23 cellular contexts compared by ENCODE assay signal in genomic region chr7:94913391-94913790, GRCh38. TPM values are rescaled to one million over a fixed set of nuclear protein-coding genes. Genes with fewer than 3 reads are reported as not detected.
A peak's percentile ranks its signal among the peaks of the same experiment; 100 is the strongest.
DNase-seq lines count a peak whose midpoint lies in the region; ATAC-seq, FAIRE-seq and TF ChIP-seq lines count a peak whose summit lies in the region.
"Had no signal": no experiment of that assay in that cellular context is flagged by ENCODE, and none has a peak within 500 bp of the region (broad histone marks: within the 10 kb centered on the region; RNA-seq: fewer than 3 reads in every experiment).

No MANE protein-coding gene starts in this region.

- peak overlapping the region; percentile 18 for H3K4me3 Mint-ChIP-seq in nephron progenitor cell
- H3K4me3 Mint-ChIP-seq: IgD-negative memory B cell had no signal

- ATAC-seq in HepG2 (no peak), right lobe of liver (no peak), HG03520 (IDR thresholded peaks at IDR 0.05; ENCODE audit: unreplicated experiment) (no peak)

- no peak overlapping the region for H3K27ac ChIP-seq in HepG2 (ENCODE audit: extremely low read length, insufficient read depth, low read length)
- H3K27ac ChIP-seq in right lobe of liver, result no peak overlapping the region
- no peak overlapping the region for H3K27ac ChIP-seq in Karpas-422 (ENCODE audit: low read length)
- H3K27ac ChIP-seq: C4-2B, RWPE1 had no signal

- H3K4me3 ChIP-seq in HepG2 (replicated peaks in 1 of 3; ENCODE audit: insufficient read depth in 1 of 3, low read depth in 2 of 3, low read length in 3 of 3) (peak overlapping the region in 2 of 3 experiments; percentile 6 to 7; a peak in 2 of 6 replicates), right lobe of liver (no peak overlapping the region), Karpas-422 (ENCODE audit: low read length) (no peak overlapping the region)

- no peaks in the 10 kb centered on the region for H3K27me3 Mint-ChIP-seq in nephron progenitor cell (ENCODE audit: low read depth, poor library complexity)

- TF ChIP-seq EP300 in HepG2 (IDR thresholded peaks at IDR 0.05; ENCODE audit: low read depth in 2 of 2, low read length in 2 of 2) (no peak), HepG2 (CRISPR knock-in tag; IDR thresholded peaks at IDR 0.05; ENCODE audit: borderline replicate concordance) (no peak)

- no peaks in the 10 kb centered on the region for H3K9me3 Mint-ChIP-seq in nephron progenitor cell
- H3K9me3 Mint-ChIP-seq: IgD-negative memory B cell had no signal

- H3K36me3 ChIP-seq in HepG2 (replicated peaks in 1 of 2; ENCODE audit: control insufficient read depth in 1 of 2, insufficient read depth in 2 of 2, low read length in 2 of 2), result peaks cover 4 to 5% of the 10 kb centered on the region in 2 experiments; a peak in 4 of 5 replicates
- H3K36me3 ChIP-seq in right lobe of liver, result no peaks in the 10 kb centered on the region
- H3K36me3 ChIP-seq in Karpas-422 (ENCODE audit: insufficient read depth, low read length), result no peaks in the 10 kb centered on the region

- BruUV-seq in HepG2 (replicated peaks; lab: Mats Ljungman, UMichigan), result no TSS peak

- H3K79me2 ChIP-seq in HepG2 (ENCODE audit: insufficient read depth, low read length) (peaks cover 78% of the 10 kb centered on the region), Karpas-422 (ENCODE audit: low read length) (no peaks in the 10 kb centered on the region)

- H4K20me1 ChIP-seq in HepG2 (ENCODE audit: insufficient read depth, low read length), result no peaks in the 10 kb centered on the region; the same call in 1 of the 2 replicates
- H4K20me1 ChIP-seq in Karpas-422 (ENCODE audit: insufficient read depth, low read depth, low read length), result no peaks in the 10 kb centered on the region

- POLR2A ChIA-PET in HepG2 (lab: Yijun Ruan, JAX), result no interaction called here

- no peak for DNase-seq in HepG2 (ENCODE audit: low spot score)
- no peak for DNase-seq in right lobe of liver
- peak; percentile 59 for DNase-seq in globus pallidus (ENCODE audit: low spot score)
- no peak for DNase-seq in nephron progenitor cell
- no peak for DNase-seq in Karpas-422
- no peak for DNase-seq in DMS 273 (lab: John Stamatoyannopoulos, UW; ENCODE audit: unreplicated experiment)
- DNase-seq in HTR-8/SVneo (ENCODE audit: insufficient read length, low spot score), result no peak
- DNase-seq: 8988T; MV-4-11; NCI-H1105 treated with DMSO at 0.1 percent for 48 hours; NCI-H1694; NCI-H2081; NCI-H2171; NCI-H345; NCI-H524; NK-92 treated with Interleukin-12 subunit alpha and Interleukin-12 subunit beta, amount 100 ng/mL, for 24 hours; SHP77 treated with DMSO at 0.1 percent for 48 hours; SW 1271 had no signal

- H3K9me3 ChIP-seq in HepG2 (ENCODE audit: low read length), result no peaks in the 10 kb centered on the region
- no peaks in the 10 kb centered on the region for H3K9me3 ChIP-seq in right lobe of liver
- no peaks in the 10 kb centered on the region for H3K9me3 ChIP-seq in Karpas-422 (ENCODE audit: low read length)

- H3K4me2 ChIP-seq in HepG2 (ENCODE audit: low read depth, low read length) (peak overlapping the region; percentile 72; the same call in 1 of the 2 replicates), Karpas-422 (ENCODE audit: low read depth, low read length, poor library complexity, severe bottlenecking) (no peak overlapping the region)

- peaks cover 71% of the 10 kb centered on the region for H3K4me1 ChIP-seq in HepG2 (ENCODE audit: insufficient read depth, low read length)
- no peaks in the 10 kb centered on the region for H3K4me1 ChIP-seq in right lobe of liver
- H3K4me1 ChIP-seq in Karpas-422 (ENCODE audit: low read length), result no peaks in the 10 kb centered on the region

- TF ChIP-seq CTCF in HepG2 (CRISPR knock-in tag; IDR thresholded peaks at IDR 0.05), result no peak
- no peak for TF ChIP-seq CTCF in right lobe of liver (IDR thresholded peaks at IDR 0.05)
- no peak for TF ChIP-seq CTCF in nephron progenitor cell (IDR thresholded peaks at IDR 0.05)

- peaks cover 37% of the 10 kb centered on the region for H3K36me3 Mint-ChIP-seq in nephron progenitor cell (ENCODE audit: low read depth)
- H3K36me3 Mint-ChIP-seq: IgD-negative memory B cell had no signal

- peaks cover 66% of the 10 kb centered on the region for H3K4me1 Mint-ChIP-seq in nephron progenitor cell

- H2AFZ ChIP-seq in HepG2 (ENCODE audit: low read length) (no peak overlapping the region), Karpas-422 (ENCODE audit: low read length) (no peak overlapping the region)

- H3K27ac Mint-ChIP-seq in nephron progenitor cell, result no peak overlapping the region
- H3K27ac Mint-ChIP-seq: IgD-negative memory B cell had no signal

- no peak for FAIRE-seq in HepG2 (lab: Jason Lieb, UNC)
- no peak for FAIRE-seq in HTR-8/SVneo (lab: Jason Lieb, UNC)
- FAIRE-seq: D721Med had no signal

- no peaks in the 10 kb centered on the region for H3K9me2 ChIP-seq in Karpas-422 (replicated peaks; ENCODE audit: insufficient read depth, low read length)

- in situ Hi-C loops in HepG2 (cut with HindIII; ENCODE audit: extremely low pct_ligation_motif_present, low pct_unique_long_range_greater_than_20kb), result no loop called here

- TF ChIP-seq RAD21 in HepG2 (CRISPR knock-in tag; IDR thresholded peaks at IDR 0.05), result no peak

- no peak overlapping the region for H3K9ac ChIP-seq in HepG2 (ENCODE audit: insufficient read depth, low read depth, low read length)
- H3K9ac ChIP-seq in Karpas-422 (ENCODE audit: low read length), result no peak overlapping the region

- intact Hi-C loops in HepG2 (cut with micrococcal nuclease; ENCODE audit: unreplicated experiment), result no loop called here
- intact Hi-C loops in right lobe of liver (cut with DNase I), result no loop called here

- TF ChIP-seq POLR2A in HepG2 (IDR thresholded peaks at IDR 0.05; ENCODE audit: insufficient read depth in 1 of 2, low read depth in 2 of 2, low read length in 2 of 2) (no peak), right lobe of liver (IDR thresholded peaks at IDR 0.05) (no peak)

- no peaks in the 10 kb centered on the region; a peak in 1 of 5 replicates for H3K27me3 ChIP-seq in HepG2 (ENCODE audit: control insufficient read depth in 1 of 2, insufficient read depth in 2 of 2, low read length in 2 of 2)
- H3K27me3 ChIP-seq in right lobe of liver, result peaks cover 0 to 4% of the 10 kb centered on the region in 2 donors
- H3K27me3 ChIP-seq in Karpas-422 (ENCODE audit: low read length), result 0 out of 2 replicates have a peak, but pooled peaks cover 2% of the 10 kb centered on the region

- CTCF ChIA-PET in HepG2 (lab: Yijun Ruan, JAX; ENCODE audit: low intra/inter-chr PET ratio, low total read pairs), result no interaction called here

TF ChIP-seq in HepG2, 621 proteins besides CTCF, POLR2A, EP300 and RAD21 (continues in another document):
- TF ChIP-seq KLF13 (CRISPR knock-in tag; IDR thresholded peaks at IDR 0.05) (no peak), ZSCAN30 (CRISPR knock-in tag; IDR thresholded peaks at IDR 0.05) (no peak), ZNF639 (CRISPR knock-in tag; conservative IDR thresholded peaks at IDR 0.05) (no peak), IRF2 (CRISPR knock-in tag; IDR thresholded peaks at IDR 0.05) (no peak), TFDP2 (CRISPR knock-in tag; IDR thresholded peaks at IDR 0.05) (no peak), U2AF2 (IDR thresholded peaks at IDR 0.05; ENCODE audit: low read depth, low read length) (no peak), GZF1 (CRISPR knock-in tag; IDR thresholded peaks at IDR 0.05) (no peak)

RNA-seq across cellular contexts. Expression of gene PPP1R9A, which starts 6.0 kb away (rescaled TPM):
- total RNA-seq in HepG2 (2016; rRNA removed; fragmentation: Illumina TruSeq; extraction: Trizol), result 18.2 and 31.9 TPM in 2 replicates
- total RNA-seq in HepG2 (2016; cell fraction: cytosol; rRNA removed; fragmentation: Illumina TruSeq; extraction: Trizol; ENCODE audit: low read depth), result 7.9 and 8.8 TPM in 2 replicates
- 16.4 and 28.7 TPM in 2 replicates for total RNA-seq in HepG2 (2016; cell fraction: insoluble cytoplasmic fraction; rRNA removed; fragmentation: Illumina TruSeq; extraction: Trizol)
- 9.4 and 11.1 TPM in 2 replicates for total RNA-seq in HepG2 (2016; cell fraction: membrane; rRNA removed; fragmentation: Illumina TruSeq; extraction: Trizol)
- total RNA-seq in HepG2 (2016; cell fraction: nucleus; rRNA removed; fragmentation: Illumina TruSeq; extraction: Trizol), result 93.4 and 93.5 TPM in 2 replicates
- polyA plus RNA-seq in HepG2 (2011; rRNA removed), result 9.2 and 11.4 TPM in 2 replicates
- 2.3 and 3.2 TPM in 2 replicates for polyA plus RNA-seq in HepG2 (2011; cell fraction: cytosol; rRNA removed)
- 24.2 and 24.8 TPM in 2 replicates for polyA plus RNA-seq in HepG2 (2011; cell fraction: nucleus; rRNA removed)
- polyA plus RNA-seq in HepG2 (2012), result 7.9 and 8.2 TPM in 2 replicates
- 0.18 and 0.20 TPM in 2 replicates for polyA plus RNA-seq in HepG2 (2016; cell fraction: cytosol; fragmentation: Illumina TruSeq; extraction: Trizol; ENCODE audit: low read depth)
- 4.1 and 4.7 TPM in 2 replicates for polyA plus RNA-seq in HepG2 (2016; cell fraction: insoluble cytoplasmic fraction; fragmentation: Illumina TruSeq; extraction: Trizol; ENCODE audit: low read depth)
- 0.95 TPM in 2 replicates for polyA plus RNA-seq in HepG2 (2016; cell fraction: membrane; fragmentation: Illumina TruSeq; extraction: Trizol; ENCODE audit: low read depth)
- 19.8 and 20.6 TPM in 2 replicates for polyA plus RNA-seq in HepG2 (2016; cell fraction: nucleus; fragmentation: Illumina TruSeq; extraction: Trizol; ENCODE audit: insufficient read depth, low read depth)
- polyA minus RNA-seq in HepG2 (2011; rRNA and poly(A)+ RNA removed; ENCODE audit: low replicate concordance), result 9.7 and 17.0 TPM in 2 replicates
- 11.1 and 11.3 TPM in 2 replicates for polyA minus RNA-seq in HepG2 (2011; cell fraction: cytosol; rRNA and poly(A)+ RNA removed)
- polyA minus RNA-seq in HepG2 (2011; cell fraction: nucleus; rRNA and poly(A)+ RNA removed), result 192 and 239 TPM in 2 replicates
- 1 to 10 TPM in 2 of 6 experiments, under 1 TPM in 4; 0.49 to 2.0 (median 0.81) TPM for total RNA-seq in right lobe of liver
- not detected in 2 replicates for total RNA-seq in Karpas-422 (2014; rRNA removed; shearing (Covaris generic); ENCODE audit: low replicate concordance)

Comparison
In these comparisons a context has a peak if more than half of its experiments do, and no peak if none do; other contexts are left out.
1. H3K4me3 ChIP-seq: peak in HepG2 (2 of 3); none in right lobe of liver (0 of 3) and Karpas-422 (single experiment).